1 cellular context compared by ENCODE assay signal in genomic region chr3:132854856-132855535, GRCh38.
TF ChIP-seq lines count a peak whose summit lies in the region.

No MANE protein-coding gene starts in this region.

TF ChIP-seq in HepG2, 621 proteins besides CTCF, POLR2A, EP300 and RAD21 (continued from another document):
- TF ChIP-seq ZNF574 (CRISPR knock-in tag; IDR thresholded peaks at IDR 0.05): peak; percentile 39; the same call in 1 of the 2 replicates
